ENCODE assay signal across 9 cellular contexts in genomic region chr3:195154111-195154791, GRCh38.
DNase-seq lines count a peak whose midpoint lies in the region; ATAC-seq, FAIRE-seq and TF ChIP-seq lines count a peak whose summit lies in the region.
"Had no signal": no experiment of that assay in that cellular context is flagged by ENCODE, and none has a peak within 500 bp of the region (broad histone marks: within the 10 kb centered on the region; RNA-seq: fewer than 3 reads in every experiment).

No MANE protein-coding gene starts in this region.

- H3K4me2 ChIP-seq in K562 (ENCODE audit: insufficient read depth, low read length) = peak overlapping the region; percentile 54

- DNase-seq in K562 (ENCODE audit: extremely low read depth in 1 of 4, low spot score in 3 of 4) (peak in 1 of 4 experiments; percentile 52), right lobe of liver (no peak), hippocampal formation (lab: John Stamatoyannopoulos, UW) (no peak), NCI-H446 (lab: John Stamatoyannopoulos, UW) (no peak), WERI-Rb-1 (no peak)
- no peak for DNase-seq in activated T-helper 1 cell treated with anti-CD3 and anti-CD28 coated beads, Interleukin-12 subunit alpha, Interleukin-12 subunit beta, Interleukin-2, Interleukin-4 antibody, amounts not matched to agents 30 ng/mL and 10 ng/mL and 1 ng/mL, durations not matched to agents 14 hours and 24 hours and 36 hours (ENCODE audit: low spot score)
- DNase-seq: activated naive CD4-positive, alpha-beta T cell treated with anti-CD3 and anti-CD28 coated beads for 36 hours had no signal

- TF ChIP-seq RAD21 in K562 (CRISPR knock-in tag; conservative IDR thresholded peaks at IDR 0.05 in 1 of 2, IDR thresholded peaks at IDR 0.05 in 1 of 2) = peak in 1 of 2 experiments; percentile 29; a peak in 1 of 4 replicates

- CTCF ChIA-PET in K562 (lab: Yijun Ruan, JAX; ENCODE audit: low intra/inter-chr PET ratio) = no interaction called here

- H3K4me1 ChIP-seq in K562 (replicated peaks in 1 of 2; ENCODE audit: control insufficient read depth in 2 of 2, insufficient read depth in 2 of 2, low read length in 2 of 2) (peaks cover 45 to 56% of the 10 kb centered on the region in 2 experiments), right lobe of liver (peaks cover 0 to 11% (median 1%) of the 10 kb centered on the region in 4 donors), subcutaneous abdominal adipose tissue (ENCODE audit: control insufficient read depth in 5 of 5, insufficient read depth in 5 of 5, low read length in 5 of 5) (peaks cover 16 to 74% (median 43%) of the 10 kb centered on the region in 5 donors)

- H3K36me3 Mint-ChIP-seq in IgD-negative memory B cell = no peaks in the 10 kb centered on the region
- no peaks in the 10 kb centered on the region for H3K36me3 Mint-ChIP-seq in activated T-helper 1 cell treated with anti-CD3 and anti-CD28 coated beads, Interleukin-12 subunit alpha, Interleukin-12 subunit beta, Interleukin-2, Interleukin-4 antibody, amounts not matched to agents 30 ng/mL and 10 ng/mL and 1 ng/mL, durations not matched to agents 14 hours and 24 hours and 36 hours (ENCODE audit: low read depth)

- H3K27ac ChIP-seq in K562 (ENCODE audit: extremely low read depth, low read depth, low read length) (peak overlapping the region; percentile 84), right lobe of liver (peak overlapping the region; percentile 36 to 51 (median 44)), subcutaneous abdominal adipose tissue (ENCODE audit: low read depth, low read length) (peak overlapping the region; percentile 54), WERI-Rb-1 (no peak overlapping the region)

- FAIRE-seq in K562 (lab: Jason Lieb, UNC) = no peak

- H3K4me3 Mint-ChIP-seq in IgD-negative memory B cell = peak overlapping the region; percentile 48 to 88 (median 71)
- H3K4me3 Mint-ChIP-seq in activated T-helper 1 cell treated with anti-CD3 and anti-CD28 coated beads, Interleukin-12 subunit alpha, Interleukin-12 subunit beta, Interleukin-2, Interleukin-4 antibody, amounts not matched to agents 30 ng/mL and 10 ng/mL and 1 ng/mL, durations not matched to agents 14 hours and 24 hours and 36 hours = no peak overlapping the region
- H3K4me3 Mint-ChIP-seq: activated naive CD4-positive, alpha-beta T cell treated with anti-CD3 and anti-CD28 coated beads for 36 hours had no signal

- H3K4me3 ChIP-seq in K562 = no peak overlapping the region
- no peak overlapping the region for H3K4me3 ChIP-seq in right lobe of liver
- no peak overlapping the region for H3K4me3 ChIP-seq in subcutaneous abdominal adipose tissue (ENCODE audit: low read depth in 1 of 5, low read length in 5 of 5)
- no peak overlapping the region for H3K4me3 ChIP-seq in WERI-Rb-1 (ENCODE audit: low read depth, low read length)

- ATAC-seq in K562 = peak; percentile 12; the same call in 1 of the 3 replicates
- ATAC-seq in right lobe of liver = no peak

- intact Hi-C loops in K562 (cut with micrococcal nuclease) = loop anchor here (5.0 kb wide), 1 partner anchor 37 kb away; no protein-coding TSS in a partner anchor
- intact Hi-C loops in right lobe of liver (cut with DNase I) = no loop called here
- intact Hi-C loops in activated T-helper 1 cell treated with anti-CD3 and anti-CD28 coated beads, Interleukin-12 subunit alpha, Interleukin-12 subunit beta, Interleukin-2, Interleukin-4 antibody, amounts not matched to agents 30 ng/mL and 10 ng/mL and 1 ng/mL, durations not matched to agents 14 hours and 24 hours and 36 hours (cut with micrococcal nuclease) = no loop called here

- H3K36me3 ChIP-seq in K562 (ENCODE audit: control insufficient read depth, insufficient read depth, low read length) = peaks cover 4% of the 10 kb centered on the region; the same call in 1 of the 3 replicates
- H3K36me3 ChIP-seq in right lobe of liver = no peaks in the 10 kb centered on the region
- H3K36me3 ChIP-seq in subcutaneous abdominal adipose tissue (ENCODE audit: control insufficient read depth in 5 of 5, insufficient read depth in 5 of 5, low read length in 5 of 5) = peaks cover 0 to 2% (median 0%) of the 10 kb centered on the region in 5 donors
- H3K36me3 ChIP-seq in WERI-Rb-1 = no peaks in the 10 kb centered on the region

- POLR2A ChIA-PET in K562 (lab: Yijun Ruan, JAX) = interaction anchor here (0.7 to 2.4 kb wide), 5 partner anchors 8 to 41 kb away, joined by 3 to 7 read pairs (median 3); no protein-coding TSS in a partner anchor

- H3K9me3 ChIP-seq in K562 (replicated peaks; ENCODE audit: control insufficient read depth, insufficient read depth, low read depth, low read length) (no peaks in the 10 kb centered on the region), right lobe of liver (no peaks in the 10 kb centered on the region), subcutaneous abdominal adipose tissue (ENCODE audit: control insufficient read depth in 5 of 5, low read length in 5 of 5) (no peaks in the 10 kb centered on the region), WERI-Rb-1 (ENCODE audit: severe bottlenecking) (no peaks in the 10 kb centered on the region)

- BruUV-seq in K562 (replicated peaks; lab: Mats Ljungman, UMichigan) = no TSS peak

- H3K27me3 Mint-ChIP-seq in IgD-negative memory B cell = no peaks in the 10 kb centered on the region
- H3K27me3 Mint-ChIP-seq in activated T-helper 1 cell treated with anti-CD3 and anti-CD28 coated beads, Interleukin-12 subunit alpha, Interleukin-12 subunit beta, Interleukin-2, Interleukin-4 antibody, amounts not matched to agents 30 ng/mL and 10 ng/mL and 1 ng/mL, durations not matched to agents 14 hours and 24 hours and 36 hours (ENCODE audit: insufficient read depth) = peaks cover 6% of the 10 kb centered on the region

- TF ChIP-seq CTCF in K562 (IDR thresholded peaks at IDR 0.05 in 2 of 3, conservative IDR thresholded peaks at IDR 0.05 in 1 of 3; ENCODE audit: insufficient read depth in 2 of 3, low read depth in 1 of 3, low read length in 3 of 3) = 0 out of 6 replicates have a peak, but pooled peaks of 1 of the 3 experiments have one; percentile 13
- TF ChIP-seq CTCF in right lobe of liver (IDR thresholded peaks at IDR 0.05) = no peak
- no peak for TF ChIP-seq CTCF in WERI-Rb-1 (IDR thresholded peaks at IDR 0.05; ENCODE audit: low read depth, low read length)

- no peaks in the 10 kb centered on the region for H3K9me1 ChIP-seq in K562 (ENCODE audit: control insufficient read depth, insufficient read depth, low read length)

- no peak for TF ChIP-seq EP300 in K562 (IDR thresholded peaks at IDR 0.05; ENCODE audit: low read length)

- in situ Hi-C loops in K562 (cut with MboI) = no loop called here

- H3K9me3 Mint-ChIP-seq in IgD-negative memory B cell = no peaks in the 10 kb centered on the region
- no peaks in the 10 kb centered on the region for H3K9me3 Mint-ChIP-seq in activated T-helper 1 cell treated with anti-CD3 and anti-CD28 coated beads, Interleukin-12 subunit alpha, Interleukin-12 subunit beta, Interleukin-2, Interleukin-4 antibody, amounts not matched to agents 30 ng/mL and 10 ng/mL and 1 ng/mL, durations not matched to agents 14 hours and 24 hours and 36 hours
- H3K9me3 Mint-ChIP-seq: activated naive CD4-positive, alpha-beta T cell treated with anti-CD3 and anti-CD28 coated beads for 36 hours had no signal

- H4K20me1 ChIP-seq in K562 (replicated peaks; ENCODE audit: control insufficient read depth, insufficient read depth, low read length) = no peaks in the 10 kb centered on the region

- peak overlapping the region; percentile 85 for H2AFZ ChIP-seq in K562 (ENCODE audit: low read depth, low read length)

- H3K9ac ChIP-seq in K562 (ENCODE audit: insufficient read depth in 1 of 2, low read depth in 2 of 2, low read length in 2 of 2) (peak overlapping the region; percentile 57 to 75; a peak in 3 of 4 replicates), subcutaneous abdominal adipose tissue (ENCODE audit: low read length in 5 of 5) (peak overlapping the region in 1 of 5 donors; percentile 39)

- peaks cover 64 to 70% (median 66%) of the 10 kb centered on the region in 3 donors for H3K4me1 Mint-ChIP-seq in IgD-negative memory B cell
- H3K4me1 Mint-ChIP-seq in activated T-helper 1 cell treated with anti-CD3 and anti-CD28 coated beads, Interleukin-12 subunit alpha, Interleukin-12 subunit beta, Interleukin-2, Interleukin-4 antibody, amounts not matched to agents 30 ng/mL and 10 ng/mL and 1 ng/mL, durations not matched to agents 14 hours and 24 hours and 36 hours (ENCODE audit: low read depth) = peaks cover 25% of the 10 kb centered on the region

- no peaks in the 10 kb centered on the region for H3K27me3 ChIP-seq in K562 (ENCODE audit: control insufficient read depth in 2 of 2, insufficient read depth in 2 of 2, low read length in 2 of 2)
- H3K27me3 ChIP-seq in right lobe of liver = no peaks in the 10 kb centered on the region
- no peaks in the 10 kb centered on the region for H3K27me3 ChIP-seq in subcutaneous abdominal adipose tissue (ENCODE audit: control insufficient read depth in 5 of 5, insufficient read depth in 4 of 5, low read length in 5 of 5)
- H3K27me3 ChIP-seq in WERI-Rb-1 (ENCODE audit: insufficient read depth, low read depth, severe bottlenecking) = no peaks in the 10 kb centered on the region

- peaks cover 9% of the 10 kb centered on the region for H3K79me2 ChIP-seq in K562 (ENCODE audit: control insufficient read depth, insufficient read depth, low read length)

- TF ChIP-seq POLR2A in K562 (conservative IDR thresholded peaks at IDR 0.05) (no peak), right lobe of liver (IDR thresholded peaks at IDR 0.05) (no peak)

- 37% methylated on average over 15 of the region's 16 CpGs for WGBS in K562 (ENCODE audit: insufficient coverage, low coverage, missing lambda C conversion rate)
- 48% methylated on average over 11 of the region's 16 CpGs for WGBS in right lobe of liver (ENCODE audit: insufficient coverage, low coverage, low lambda C conversion rate, missing lambda C conversion rate)

- H3K27ac Mint-ChIP-seq in IgD-negative memory B cell = peak overlapping the region; percentile 79 to 95 (median 85)
- no peak overlapping the region for H3K27ac Mint-ChIP-seq in activated T-helper 1 cell treated with anti-CD3 and anti-CD28 coated beads, Interleukin-12 subunit alpha, Interleukin-12 subunit beta, Interleukin-2, Interleukin-4 antibody, amounts not matched to agents 30 ng/mL and 10 ng/mL and 1 ng/mL, durations not matched to agents 14 hours and 24 hours and 36 hours
- H3K27ac Mint-ChIP-seq: activated naive CD4-positive, alpha-beta T cell treated with anti-CD3 and anti-CD28 coated beads for 36 hours had no signal
